23 cellular contexts compared by ENCODE assay signal in genomic region chr17:59519132-59519531, GRCh38.
"Had no signal": no experiment of that assay in that cellular context is flagged by ENCODE, and none has a peak within 500 bp of the region (broad histone marks: within the 10 kb centered on the region; RNA-seq: fewer than 3 reads in every experiment).

No MANE protein-coding gene starts in this region.

- H3K9me3 Mint-ChIP-seq: IgD-negative memory B cell had no signal

- H3K27ac ChIP-seq: SJSA1, SK-N-MC had no signal

- H3K4me3 ChIP-seq: SJSA1, SK-N-MC had no signal

- H3K36me3 Mint-ChIP-seq: IgD-negative memory B cell had no signal

- FAIRE-seq: RCC 7860 had no signal

- H3K4me3 Mint-ChIP-seq: IgD-negative memory B cell had no signal

- H3K27me3 ChIP-seq: SJSA1 had no signal

- H3K27ac Mint-ChIP-seq: IgD-negative memory B cell had no signal

- DNase-seq: KBM-7, MV-4-11, NCI-H1048, NCI-H1105, NCI-H1417, NCI-H1436 treated with DMSO at 0.1 percent for 48 hours, NCI-H1694, NCI-H1930, NCI-H2081, NCI-H2171, NCI-H226, NCI-H446, NCI-H510A, NCI-H524 treated with DMSO at 0.1 percent for 48 hours, NCI-H69, NCI-H774, Right ventricle myocardium superior, RPMI8226, SIG-M5 had no signal

- H3K36me3 ChIP-seq: SJSA1 had no signal

- H3K9me3 ChIP-seq: SJSA1 had no signal
